8 cellular contexts compared by ENCODE assay signal in genomic region chr19:51704601-51705000, GRCh38. TPM values are rescaled to one million over a fixed set of nuclear protein-coding genes. Genes with fewer than 3 reads are reported as not detected.
DNase-seq lines count a peak whose midpoint lies in the region; ATAC-seq and TF ChIP-seq lines count a peak whose summit lies in the region.

No MANE protein-coding gene starts in this region.

- peak overlapping the region; percentile 95 for H3K27ac Mint-ChIP-seq in activated naive CD8-positive, alpha-beta T cell treated with anti-CD3 and anti-CD28 coated beads for 36 hours
- H3K27ac Mint-ChIP-seq in stimulated activated memory B cell treated with anti-CD40 and anti-IgM and Interleukin-4, amounts not matched to agents 10 μg/mL and 1 μg/mL and 100 μg/mL, for 72 hours = peak overlapping the region; percentile 93

- no peak for ATAC-seq in stimulated activated memory B cell treated with anti-CD40 and anti-IgM and Interleukin-4, amounts not matched to agents 10 μg/mL and 1 μg/mL and 100 μg/mL, for 72 hours
- ATAC-seq in HG03175 (IDR thresholded peaks at IDR 0.05; ENCODE audit: unreplicated experiment) = no peak

- H3K4me3 ChIP-seq in HL-60 (replicated peaks; ENCODE audit: insufficient read depth, low read length) (peak overlapping the region; percentile 60), iPS-18c (ENCODE audit: insufficient read depth, low read depth, low read length) (peak overlapping the region; percentile 60)

- peaks cover 9% of the 10 kb centered on the region for H3K27me3 Mint-ChIP-seq in activated naive CD8-positive, alpha-beta T cell treated with anti-CD3 and anti-CD28 coated beads for 36 hours
- peaks cover 34% of the 10 kb centered on the region for H3K27me3 Mint-ChIP-seq in stimulated activated memory B cell treated with anti-CD40 and anti-IgM and Interleukin-4, amounts not matched to agents 10 μg/mL and 1 μg/mL and 100 μg/mL, for 72 hours

- peaks cover 26% of the 10 kb centered on the region for H3K36me3 Mint-ChIP-seq in activated naive CD8-positive, alpha-beta T cell treated with anti-CD3 and anti-CD28 coated beads for 36 hours
- peaks cover 26% of the 10 kb centered on the region for H3K36me3 Mint-ChIP-seq in stimulated activated memory B cell treated with anti-CD40 and anti-IgM and Interleukin-4, amounts not matched to agents 10 μg/mL and 1 μg/mL and 100 μg/mL, for 72 hours

- H3K27ac ChIP-seq in HL-60 (replicated peaks) = peak overlapping the region; percentile 86

- peaks cover 2% of the 10 kb centered on the region for H3K9me3 Mint-ChIP-seq in activated naive CD8-positive, alpha-beta T cell treated with anti-CD3 and anti-CD28 coated beads for 36 hours
- peaks cover 3% of the 10 kb centered on the region for H3K9me3 Mint-ChIP-seq in stimulated activated memory B cell treated with anti-CD40 and anti-IgM and Interleukin-4, amounts not matched to agents 10 μg/mL and 1 μg/mL and 100 μg/mL, for 72 hours

- H3K4me1 Mint-ChIP-seq in activated naive CD8-positive, alpha-beta T cell treated with anti-CD3 and anti-CD28 coated beads for 36 hours = peaks cover 22% of the 10 kb centered on the region
- peaks cover 39% of the 10 kb centered on the region for H3K4me1 Mint-ChIP-seq in stimulated activated memory B cell treated with anti-CD40 and anti-IgM and Interleukin-4, amounts not matched to agents 10 μg/mL and 1 μg/mL and 100 μg/mL, for 72 hours

- H3K27me3 ChIP-seq in HL-60 (ENCODE audit: insufficient read depth, poor library complexity, severe bottlenecking) = no peaks in the 10 kb centered on the region

- TF ChIP-seq CTCF in HL-60 (IDR thresholded peaks at IDR 0.05; ENCODE audit: insufficient read depth, low read length) = no peak

- peak overlapping the region; percentile 92 for H3K4me3 Mint-ChIP-seq in activated naive CD8-positive, alpha-beta T cell treated with anti-CD3 and anti-CD28 coated beads for 36 hours
- H3K4me3 Mint-ChIP-seq in stimulated activated memory B cell treated with anti-CD40 and anti-IgM and Interleukin-4, amounts not matched to agents 10 μg/mL and 1 μg/mL and 100 μg/mL, for 72 hours = peak overlapping the region; percentile 88

- no peak for DNase-seq in HL-60 (ENCODE audit: low read depth in 1 of 2, low spot score in 1 of 2)
- DNase-seq in activated naive CD8-positive, alpha-beta T cell treated with anti-CD3 and anti-CD28 coated beads for 36 hours = no peak
- DNase-seq in NOMO-1 treated with DMSO at 0.1 percent for 48 hours (lab: John Stamatoyannopoulos, UW; ENCODE audit: unreplicated experiment) = no peak
- no peak for DNase-seq in GF-D8 (lab: John Stamatoyannopoulos, UW)
- no peak for DNase-seq in occipital lobe (lab: John Stamatoyannopoulos, UW)

- H3K9me3 ChIP-seq in iPS-18c (ENCODE audit: control insufficient read depth, insufficient read depth, low read length) = no peaks in the 10 kb centered on the region

RNA-seq across cellular contexts. Expression of gene SPACA6, which starts 11.5 kb away (rescaled TPM):
- total RNA-seq in activated naive CD8-positive, alpha-beta T cell treated with anti-CD3 and anti-CD28 coated beads for 36 hours = 1 to 10 TPM; 2.0 to 2.1 TPM
- 3.9 TPM for total RNA-seq in occipital lobe

RNA-seq across cellular contexts. Expression of gene HAS1, which starts 19.2 kb away (rescaled TPM):
- not detected for total RNA-seq in activated naive CD8-positive, alpha-beta T cell treated with anti-CD3 and anti-CD28 coated beads for 36 hours
- total RNA-seq in occipital lobe = 2.3 TPM

RNA-seq across cellular contexts. Expression of gene FPR1, which starts 47.1 kb away (rescaled TPM):
- total RNA-seq in activated naive CD8-positive, alpha-beta T cell treated with anti-CD3 and anti-CD28 coated beads for 36 hours = not detected
- 6.7 TPM for total RNA-seq in occipital lobe

RNA-seq across cellular contexts. Expression of gene FPR2, which starts 56.4 kb away (rescaled TPM):
- not detected for total RNA-seq in activated naive CD8-positive, alpha-beta T cell treated with anti-CD3 and anti-CD28 coated beads for 36 hours
- 0.62 TPM for total RNA-seq in occipital lobe

RNA-seq across cellular contexts. Expression of gene SIGLEC14, which starts 58.0 kb away (rescaled TPM):
- under 1 TPM; 0.14 to 0.36 TPM for total RNA-seq in activated naive CD8-positive, alpha-beta T cell treated with anti-CD3 and anti-CD28 coated beads for 36 hours
- 0.16 TPM for total RNA-seq in occipital lobe
